Comparison of ENCODE assay signal across 17 cellular contexts in the genomic region with DNA sequence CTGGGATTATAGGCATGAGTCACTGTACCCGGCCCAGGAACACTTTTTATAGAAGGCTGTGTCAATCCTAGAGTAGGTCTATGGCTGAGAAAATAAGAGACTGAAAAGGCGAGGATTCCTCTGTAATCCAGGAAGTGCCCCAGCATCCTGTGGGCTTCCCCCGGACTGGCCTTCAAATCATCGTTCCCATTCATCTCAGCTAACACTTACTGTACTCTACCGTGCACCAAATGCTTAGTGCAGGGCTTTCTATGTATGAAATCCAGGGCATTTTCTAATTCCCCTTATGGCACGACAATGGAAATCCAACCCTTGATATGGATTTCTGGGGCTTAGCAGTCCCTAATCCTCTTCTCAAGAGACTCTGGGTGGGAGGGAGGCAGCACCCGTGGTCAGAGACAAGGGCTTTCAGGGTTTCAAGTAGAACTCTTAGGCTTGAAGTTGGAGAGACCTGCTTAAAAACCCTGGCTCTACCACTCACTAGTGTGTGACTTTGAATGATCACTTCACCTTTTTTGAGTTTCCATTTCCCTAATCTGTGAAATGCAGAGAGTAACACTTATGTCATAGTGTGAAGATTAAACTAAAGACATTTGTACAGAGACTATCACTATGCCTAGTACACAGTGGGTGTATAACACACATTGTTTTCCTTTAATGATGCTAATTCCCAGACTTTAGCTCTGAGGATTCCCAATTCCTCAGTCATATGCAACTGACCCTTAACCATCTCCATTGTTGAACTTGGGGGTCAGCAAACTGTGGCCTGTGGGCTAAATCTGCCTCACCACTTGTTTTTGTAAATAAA. TPM values are rescaled to one million over a fixed set of nuclear protein-coding genes. Genes with fewer than 3 reads are reported as not detected.
DNase-seq lines count a peak whose midpoint lies in the region; ATAC-seq and TF ChIP-seq lines count a peak whose summit lies in the region.
"Had no signal": no experiment of that assay in that cellular context is flagged by ENCODE, and none has a peak within 500 bp of the region (broad histone marks: within the 10 kb centered on the region; RNA-seq: fewer than 3 reads in every experiment).

No MANE protein-coding gene starts in this region.

- no peaks in the 10 kb centered on the region for H4K20me1 ChIP-seq in OCI-LY3 (ENCODE audit: insufficient read depth, low read length)

- TF ChIP-seq CTCF in OCI-LY3 (IDR thresholded peaks at IDR 0.05; ENCODE audit: low read depth, low read length): no peak

- H3K4me1 ChIP-seq in OCI-LY3 (ENCODE audit: low read length) (peaks cover 17% of the 10 kb centered on the region), mesodermal cell (ENCODE audit: control insufficient read depth, insufficient read depth, low read length, poor library complexity, severe bottlenecking) (peaks cover 28% of the 10 kb centered on the region)
- H3K4me1 ChIP-seq: ascending aorta, right lobe of liver had no signal

- no peak overlapping the region for H2AFZ ChIP-seq in OCI-LY3 (ENCODE audit: low read depth, low read length)

- no peaks in the 10 kb centered on the region for H3K27me3 ChIP-seq in OCI-LY3 (ENCODE audit: low read depth, low read length)
- H3K27me3 ChIP-seq: ascending aorta, right lobe of liver had no signal

- peaks cover 6% of the 10 kb centered on the region for H3K36me3 ChIP-seq in OCI-LY3 (replicated peaks; ENCODE audit: low read depth, low read length)
- peaks cover 48% of the 10 kb centered on the region for H3K36me3 ChIP-seq in mesodermal cell (ENCODE audit: control insufficient read depth, insufficient read depth, low read length)

- peak overlapping the region; percentile 86 for H3K27ac ChIP-seq in OCI-LY3 (ENCODE audit: low read length)
- H3K27ac ChIP-seq in mesodermal cell (ENCODE audit: low read depth, low read length, severe bottlenecking): peak overlapping the region; percentile 16
- H3K27ac ChIP-seq: ascending aorta, right lobe of liver had no signal

- no peaks in the 10 kb centered on the region for H3K79me2 ChIP-seq in OCI-LY3 (ENCODE audit: low read length)

- WGBS in mesodermal cell (ENCODE audit: insufficient coverage in 2 of 2), 2 experiments: 88 to 95% methylated on average over 5 of the region's 7 CpGs

- peak overlapping the region; percentile 27 for H3K4me3 ChIP-seq in OCI-LY3 (ENCODE audit: low read length)
- no peak overlapping the region for H3K4me3 ChIP-seq in mesodermal cell (ENCODE audit: extremely low read depth, insufficient read depth, low read length, poor library complexity, severe bottlenecking)
- H3K4me3 ChIP-seq: ascending aorta, K562, right lobe of liver had no signal

- DNase-seq in NCI-H446 treated with DMSO at 0.1 percent for 48 hours (lab: John Stamatoyannopoulos, UW) (no peak), SIG-M5 (lab: John Stamatoyannopoulos, UW) (no peak)
- DNase-seq: activated T-cell treated with anti-CD3 and anti-CD28 coated beads, Interleukin-2, amount 50 U/mL, for 24 hours; CD4-positive, alpha-beta T cell; effector memory CD8-positive, alpha-beta T cell; NCI-H1436 treated with DMSO at 0.1 percent for 48 hours; NCI-H510A treated with DMSO at 0.1 percent for 48 hours; right lobe of liver; SHP77 treated with DMSO at 0.1 percent for 48 hours; substantia nigra had no signal

- peak overlapping the region; percentile 44 for H3K9ac ChIP-seq in OCI-LY3 (ENCODE audit: low read length)

- H3K4me2 ChIP-seq in OCI-LY3 (ENCODE audit: low read length): peak overlapping the region; percentile 75

- TF ChIP-seq POLR2A in GM18505 (IDR thresholded peaks at IDR 0.05; ENCODE audit: borderline replicate concordance, extremely low read depth, insufficient read depth, insufficient read length): no peak

- H3K9me3 ChIP-seq in OCI-LY3 (ENCODE audit: insufficient read depth, low read length): no peaks in the 10 kb centered on the region
- H3K9me3 ChIP-seq in mesodermal cell (ENCODE audit: control insufficient read depth, low read length): no peaks in the 10 kb centered on the region
- H3K9me3 ChIP-seq: ascending aorta, right lobe of liver had no signal

- ATAC-seq in GM18505 (IDR thresholded peaks at IDR 0.05; ENCODE audit: unreplicated experiment) (peak; percentile 46), GM21447 (IDR thresholded peaks at IDR 0.05; ENCODE audit: unreplicated experiment) (peak; percentile 56), GM18861 (IDR thresholded peaks at IDR 0.05; ENCODE audit: unreplicated experiment) (no peak)
- ATAC-seq: effector memory CD8-positive, alpha-beta T cell; right lobe of liver had no signal

RNA-seq across cellular contexts. Expression of gene MECR, which starts 20.3 kb away (rescaled TPM):
- 34.0 TPM for polyA plus RNA-seq in mesodermal cell (2013, experiment 1 of 2)
- 28.1 TPM for polyA plus RNA-seq in mesodermal cell (2013, experiment 2 of 2)

RNA-seq across cellular contexts. Expression of gene PTPRU, which starts 25.8 kb away (rescaled TPM):
- 42.9 TPM for polyA plus RNA-seq in mesodermal cell (2013, experiment 1 of 2)
- polyA plus RNA-seq in mesodermal cell (2013, experiment 2 of 2): 30.9 TPM

RNA-seq across cellular contexts. Expression of gene SRSF4, which starts 28.8 kb away (rescaled TPM):
- polyA plus RNA-seq in mesodermal cell (2013, experiment 1 of 2): 100 TPM
- 99.0 TPM for polyA plus RNA-seq in mesodermal cell (2013, experiment 2 of 2)
